ENCODE assay signal across 16 cellular contexts in genomic region chr3:195395208-195395816, GRCh38.
"Had no signal": no experiment of that assay in that cellular context is flagged by ENCODE, and none has a peak within 500 bp of the region (broad histone marks: within the 10 kb centered on the region; RNA-seq: fewer than 3 reads in every experiment).

No MANE protein-coding gene starts in this region.

- H3K36me3 ChIP-seq: colonic mucosa, ovary, right atrium auricular region had no signal

- H3K27me3 ChIP-seq: colonic mucosa, esophagus squamous epithelium, foreskin keratinocyte, hepatocyte, ovary, right atrium auricular region had no signal

- H3K9me3 ChIP-seq: colonic mucosa, esophagus squamous epithelium, ovary, right atrium auricular region had no signal

- H3K9me3 Mint-ChIP-seq: naive thymus-derived CD8-positive, alpha-beta T cell had no signal

- H3K27ac ChIP-seq: colonic mucosa, foreskin keratinocyte, hepatocyte, ovary, right atrium auricular region had no signal

- DNase-seq: colonic mucosa; dermis blood vessel endothelial cell; esophagus squamous epithelium; foreskin keratinocyte; kidney; left cardiac atrium; left ventricle myocardium superior; naive thymus-derived CD8-positive, alpha-beta T cell; ovary; stimulated activated CD4-positive, alpha-beta T cell treated with anti-CD3 and anti-CD28 coated beads, Interleukin-2, amount 100 ng/mL, for 48 hours; stimulated activated naive CD4-positive, alpha-beta T cell treated with Interleukin-2 at 50 U/mL for 16 hours; trophoblast cell had no signal

- H3K4me3 ChIP-seq: colonic mucosa, esophagus squamous epithelium, hepatocyte, lung, ovary, right atrium auricular region, smooth muscle cell had no signal

- H3K4me1 ChIP-seq: colonic mucosa had no signal

- H3K4me3 Mint-ChIP-seq: naive thymus-derived CD8-positive, alpha-beta T cell had no signal

- H3K27me3 Mint-ChIP-seq: naive thymus-derived CD8-positive, alpha-beta T cell had no signal

- ATAC-seq: foreskin keratinocyte; left cardiac atrium; left ventricle myocardium superior; naive thymus-derived CD8-positive, alpha-beta T cell had no signal
